In genomic region chr6:107866606-107867301, GRCh38 we compare ENCODE assay signal across 8 cellular contexts. TPM values are rescaled to one million over a fixed set of nuclear protein-coding genes. Genes with fewer than 3 reads are reported as not detected.
DNase-seq lines count a peak whose midpoint lies in the region; ATAC-seq and TF ChIP-seq lines count a peak whose summit lies in the region.

No MANE protein-coding gene starts in this region.

- H3K27ac Mint-ChIP-seq in activated T-helper 17 cell treated with anti-CD3 and anti-CD28 coated beads, Interleukin-2, amount 50 U/mL, for 72 hours: no peak overlapping the region

- H3K4me1 Mint-ChIP-seq in activated T-helper 17 cell treated with anti-CD3 and anti-CD28 coated beads, Interleukin-2, amount 50 U/mL, for 72 hours: peaks cover 5% of the 10 kb centered on the region

- DNase-seq in stimulated activated naive CD4-positive, alpha-beta T cell (lab: John Stamatoyannopoulos, UW): peak in 4 of 6 experiments; percentile 11 to 64 (median 41)
- DNase-seq in stimulated activated naive CD4-positive, alpha-beta T cell treated with Interleukin-2 at 50 U/mL for 16 hours (lab: John Stamatoyannopoulos, UW): no peak
- DNase-seq in NCI-H1105 (lab: John Stamatoyannopoulos, UW) (peak; percentile 23), kidney epithelial cell (ENCODE audit: low read depth) (no peak)

- H3K27me3 ChIP-seq in kidney epithelial cell (ENCODE audit: control insufficient read depth, insufficient read depth, low read length): no peaks in the 10 kb centered on the region

- ATAC-seq in activated T-helper 17 cell treated with anti-CD3 and anti-CD28 coated beads, Interleukin-2, amount 50 U/mL, for 72 hours (replicated peaks): peak; percentile 31
- ATAC-seq in GM21529 (IDR thresholded peaks at IDR 0.05; ENCODE audit: unreplicated experiment) (no peak), GM18909 (IDR thresholded peaks at IDR 0.05; ENCODE audit: poor library complexity, unreplicated experiment) (no peak), GM21717 (IDR thresholded peaks at IDR 0.05; ENCODE audit: unreplicated experiment) (no peak)

- TF ChIP-seq CTCF in kidney epithelial cell (IDR thresholded peaks at IDR 0.05; ENCODE audit: insufficient read depth, low read length, poor library complexity, severe bottlenecking): peak; percentile 57

- no peaks in the 10 kb centered on the region for H3K9me3 Mint-ChIP-seq in activated T-helper 17 cell treated with anti-CD3 and anti-CD28 coated beads, Interleukin-2, amount 50 U/mL, for 72 hours

- H3K36me3 ChIP-seq in kidney epithelial cell (ENCODE audit: control insufficient read depth, insufficient read depth, low read length): peaks cover 2% of the 10 kb centered on the region

- peaks cover 20% of the 10 kb centered on the region for H3K36me3 Mint-ChIP-seq in activated T-helper 17 cell treated with anti-CD3 and anti-CD28 coated beads, Interleukin-2, amount 50 U/mL, for 72 hours (ENCODE audit: low read depth)

- H3K4me3 ChIP-seq in kidney epithelial cell (ENCODE audit: low read depth, low read length): no peak overlapping the region

- peaks cover 6% of the 10 kb centered on the region for H3K27me3 Mint-ChIP-seq in activated T-helper 17 cell treated with anti-CD3 and anti-CD28 coated beads, Interleukin-2, amount 50 U/mL, for 72 hours

- H3K4me3 Mint-ChIP-seq in activated T-helper 17 cell treated with anti-CD3 and anti-CD28 coated beads, Interleukin-2, amount 50 U/mL, for 72 hours: no peak overlapping the region

RNA-seq across cellular contexts. Expression of gene SCML4, which starts 42.6 kb away (rescaled TPM):
- total RNA-seq in activated T-helper 17 cell treated with anti-CD3 and anti-CD28 coated beads, Interleukin-2, amount 50 U/mL, for 72 hours: 1 to 10 TPM; 2.6 to 3.9 TPM
- total RNA-seq in kidney epithelial cell: not detected in 2 replicates

Comparison
In these comparisons a context has a peak if more than half of its experiments do, and no peak if none do; other contexts are left out.
1. DNase-seq: peak in stimulated activated naive CD4-positive, alpha-beta T cell (4 of 6) and NCI-H1105 (single experiment); none in stimulated activated naive CD4-positive, alpha-beta T cell treated with Interleukin-2 at 50 U/mL for 16 hours (single experiment) and kidney epithelial cell (single experiment).